Comparison of ENCODE assay signal across 21 cellular contexts in genomic region chr16:78161023-78161729, GRCh38.
DNase-seq lines count a peak whose midpoint lies in the region; ATAC-seq, FAIRE-seq and TF ChIP-seq lines count a peak whose summit lies in the region.
"Had no signal": no experiment of that assay in that cellular context is flagged by ENCODE, and none has a peak within 500 bp of the region (broad histone marks: within the 10 kb centered on the region; RNA-seq: fewer than 3 reads in every experiment).

No MANE protein-coding gene starts in this region.

- peaks cover 6% of the 10 kb centered on the region for H3K4me1 ChIP-seq in HepG2 (ENCODE audit: insufficient read depth, low read length)
- H3K4me1 ChIP-seq in right lobe of liver: no peaks in the 10 kb centered on the region
- no peaks in the 10 kb centered on the region for H3K4me1 ChIP-seq in HEK293 (ENCODE audit: control insufficient read depth, insufficient read depth, low read length)
- no peaks in the 10 kb centered on the region for H3K4me1 ChIP-seq in heart left ventricle
- H3K4me1 ChIP-seq: BLaER1 treated with 17β-estradiol and CSF1 and Interleukin-3, amounts not matched to agents 10 nM and 100 nM; Caco-2 had no signal

- POLR2A ChIA-PET in HepG2 (lab: Yijun Ruan, JAX) (no interaction called here), HEK293 (lab: Yijun Ruan, JAX) (no interaction called here)

- TF ChIP-seq POLR2A in HepG2 (IDR thresholded peaks at IDR 0.05; ENCODE audit: insufficient read depth in 1 of 2, low read depth in 2 of 2, low read length in 2 of 2): no peak
- TF ChIP-seq POLR2A in right lobe of liver (IDR thresholded peaks at IDR 0.05): no peak
- TF ChIP-seq POLR2A in heart left ventricle (IDR thresholded peaks at IDR 0.05): no peak

- TF ChIP-seq CTCF in HepG2 (CRISPR knock-in tag; IDR thresholded peaks at IDR 0.05) (no peak), right lobe of liver (IDR thresholded peaks at IDR 0.05) (no peak), HEK293 (tag by site-specific recombination; IDR thresholded peaks at IDR 0.05) (no peak), heart left ventricle (IDR thresholded peaks at IDR 0.05) (no peak)

- no peak overlapping the region for H3K9ac ChIP-seq in HepG2 (ENCODE audit: insufficient read depth, low read depth, low read length)
- H3K9ac ChIP-seq: BLaER1 treated with 17β-estradiol and CSF1 and Interleukin-3, amounts not matched to agents 10 nM and 100 nM had no signal

- H2AFZ ChIP-seq in HepG2 (ENCODE audit: low read length): no peak overlapping the region

- H3K9me3 ChIP-seq in HepG2 (ENCODE audit: low read length) (no peaks in the 10 kb centered on the region), right lobe of liver (no peaks in the 10 kb centered on the region), HEK293 (ENCODE audit: control insufficient read depth, insufficient read depth, low read depth, low read length) (no peaks in the 10 kb centered on the region), heart left ventricle (peaks cover 0 to 29% (median 7%) of the 10 kb centered on the region in 12 donors)

- H3K27ac ChIP-seq in HepG2 (ENCODE audit: extremely low read length, insufficient read depth, low read length) (no peak overlapping the region), right lobe of liver (no peak overlapping the region), HEK293 (ENCODE audit: extremely low read depth, low read depth, low read length) (no peak overlapping the region), heart left ventricle (no peak overlapping the region)
- H3K27ac ChIP-seq: 22Rv1; BLaER1 treated with 17β-estradiol and CSF1 and Interleukin-3, amounts not matched to agents 10 nM and 100 nM; C4-2B had no signal

- BruUV-seq in HepG2 (replicated peaks; lab: Mats Ljungman, UMichigan): no TSS peak

- FAIRE-seq in HepG2 (lab: Jason Lieb, UNC): no peak
- FAIRE-seq: D721Med, GM12892, GM18507, GM19239 had no signal

- intact Hi-C loops in HepG2 (cut with micrococcal nuclease; ENCODE audit: unreplicated experiment) (no loop called here), right lobe of liver (cut with DNase I) (no loop called here), heart left ventricle (cut with DNase I) (no loop called here)

- H3K27me3 ChIP-seq in HepG2 (ENCODE audit: control insufficient read depth in 1 of 2, insufficient read depth in 2 of 2, low read length in 2 of 2) (no peaks in the 10 kb centered on the region), right lobe of liver (no peaks in the 10 kb centered on the region), heart left ventricle (no peaks in the 10 kb centered on the region)
- H3K27me3 ChIP-seq: BLaER1 treated with 17β-estradiol and CSF1 and Interleukin-3, amounts not matched to agents 10 nM and 100 nM had no signal

- H3K4me3 ChIP-seq in HepG2 (replicated peaks in 1 of 3; ENCODE audit: insufficient read depth in 1 of 3, low read depth in 2 of 3, low read length in 3 of 3) (no peak overlapping the region), right lobe of liver (no peak overlapping the region), HEK293 (ENCODE audit: low read depth, low read length) (no peak overlapping the region), heart left ventricle (no peak overlapping the region)
- H3K4me3 ChIP-seq: BLaER1 treated with 17β-estradiol and CSF1 and Interleukin-3, amounts not matched to agents 10 nM and 100 nM; GM12878 had no signal

- in situ Hi-C loops in HepG2 (cut with HindIII; ENCODE audit: extremely low pct_ligation_motif_present, low pct_unique_long_range_greater_than_20kb): no loop called here

- TF ChIP-seq RAD21 in HepG2 (CRISPR knock-in tag; IDR thresholded peaks at IDR 0.05): no peak

- no peak overlapping the region for H3K4me2 ChIP-seq in HepG2 (ENCODE audit: low read depth, low read length)
- H3K4me2 ChIP-seq: BLaER1 treated with 17β-estradiol and CSF1 and Interleukin-3, amounts not matched to agents 10 nM and 100 nM had no signal

- ATAC-seq in HepG2 (no peak), right lobe of liver (no peak), heart left ventricle (no peak)
- ATAC-seq: CD8-positive, alpha-beta T cell; GM12878 had no signal

- 76% methylated on average over 5 of the region's 5 CpGs for WGBS in HepG2 (ENCODE audit: low lambda C conversion rate)
- 90% methylated on average over 5 of the region's 5 CpGs for WGBS in right lobe of liver (ENCODE audit: insufficient coverage, low coverage, low lambda C conversion rate, missing lambda C conversion rate)
- WGBS in heart left ventricle, 4 donors: 97 to 98% (median 97%) methylated on average over 5 of the region's 5 CpGs

- CTCF ChIA-PET in HepG2 (lab: Yijun Ruan, JAX; ENCODE audit: low intra/inter-chr PET ratio, low total read pairs): no interaction called here
- CTCF ChIA-PET in HEK293 (lab: Yijun Ruan, JAX): no interaction called here

- TF ChIP-seq EP300 in HepG2 (IDR thresholded peaks at IDR 0.05; ENCODE audit: low read depth in 2 of 2, low read length in 2 of 2) (no peak), HepG2 (CRISPR knock-in tag; IDR thresholded peaks at IDR 0.05; ENCODE audit: borderline replicate concordance) (no peak)

- no peaks in the 10 kb centered on the region for H3K79me2 ChIP-seq in HepG2 (ENCODE audit: insufficient read depth, low read length)

- no peaks in the 10 kb centered on the region for H4K20me1 ChIP-seq in HepG2 (ENCODE audit: insufficient read depth, low read length)
- H4K20me1 ChIP-seq: BLaER1 treated with 17β-estradiol and CSF1 and Interleukin-3, amounts not matched to agents 10 nM and 100 nM had no signal

- no peak for DNase-seq in HepG2 (ENCODE audit: low spot score)
- DNase-seq in right lobe of liver: no peak
- DNase-seq in AG08396 (ENCODE audit: low spot score): no peak
- DNase-seq in heart left ventricle: no peak
- DNase-seq: ACHN; AML-193; Caco-2; Calu3; CD4-positive, alpha-beta T cell; CD8-positive, alpha-beta T cell; DMS79 treated with DMSO at 0.1 percent for 48 hours; GDM1 had no signal

- H3K36me3 ChIP-seq in HepG2 (replicated peaks in 1 of 2; ENCODE audit: control insufficient read depth in 1 of 2, insufficient read depth in 2 of 2, low read length in 2 of 2) (no peaks in the 10 kb centered on the region), right lobe of liver (no peaks in the 10 kb centered on the region), HEK293 (ENCODE audit: control insufficient read depth in 2 of 2, insufficient read depth in 1 of 2, low read length in 2 of 2) (no peaks in the 10 kb centered on the region), heart left ventricle (no peaks in the 10 kb centered on the region)

TF ChIP-seq in HepG2, 621 proteins besides CTCF, POLR2A, EP300 and RAD21:
- TF ChIP-seq ZNF343 (CRISPR knock-in tag; IDR thresholded peaks at IDR 0.05) (no peak), HNF4A (CRISPR knock-in tag; IDR thresholded peaks at IDR 0.05) (peak; percentile 65), ZNF710 (CRISPR knock-in tag; IDR thresholded peaks at IDR 0.05; ENCODE audit: borderline replicate concordance) (peak; percentile 34; the same call in 1 of the 2 replicates), ZBTB42 (CRISPR knock-in tag; IDR thresholded peaks at IDR 0.05) (no peak), RARA (CRISPR knock-in tag; IDR thresholded peaks at IDR 0.05) (peak; percentile 38; the same call in 1 of the 2 replicates), BCL6 (CRISPR knock-in tag; IDR thresholded peaks at IDR 0.05) (0 out of 2 replicates have a peak, but pooled peaks have one; percentile 29), HMG20A (CRISPR knock-in tag; IDR thresholded peaks at IDR 0.05; ENCODE audit: borderline replicate concordance) (no peak), ZFP90 (CRISPR knock-in tag; IDR thresholded peaks at IDR 0.05; ENCODE audit: borderline replicate concordance) (peak; percentile 98; the same call in 1 of the 2 replicates)

TF ChIP-seq in HEK293, 187 proteins besides CTCF, POLR2A, EP300 and RAD21:
- TF ChIP-seq ZFHX2 (tag by site-specific recombination; conservative IDR thresholded peaks at IDR 0.05): no peak
- TF ChIP-seq KLF8 (tag by site-specific recombination; IDR thresholded peaks at IDR 0.05): no peak
- TF ChIP-seq SETDB1 (IDR thresholded peaks at IDR 0.05; ENCODE audit: insufficient read length, low read length): peak; percentile 68
- peak; percentile 76 for TF ChIP-seq PRDM1 (tag by site-specific recombination; IDR thresholded peaks at IDR 0.05)
- TF ChIP-seq ZNF785 (tag by site-specific recombination; IDR thresholded peaks at IDR 0.05): no peak
- TF ChIP-seq MYNN (tag by site-specific recombination; IDR thresholded peaks at IDR 0.05; ENCODE audit: borderline replicate concordance): no peak
- no peak for TF ChIP-seq SALL2 (tag by site-specific recombination; IDR thresholded peaks at IDR 0.05; ENCODE audit: borderline replicate concordance)

Comparison
In these comparisons a context has a peak if more than half of its experiments do, and no peak if none do; other contexts are left out.
1. Of the 63 proteins assayed by ChIP-seq in both HepG2 and HEK293: peak only in HepG2: none; only in HEK293: SETDB1; in both: none; in neither: 62.